ENCODE assay signal across 1 cellular context in the genomic region with DNA sequence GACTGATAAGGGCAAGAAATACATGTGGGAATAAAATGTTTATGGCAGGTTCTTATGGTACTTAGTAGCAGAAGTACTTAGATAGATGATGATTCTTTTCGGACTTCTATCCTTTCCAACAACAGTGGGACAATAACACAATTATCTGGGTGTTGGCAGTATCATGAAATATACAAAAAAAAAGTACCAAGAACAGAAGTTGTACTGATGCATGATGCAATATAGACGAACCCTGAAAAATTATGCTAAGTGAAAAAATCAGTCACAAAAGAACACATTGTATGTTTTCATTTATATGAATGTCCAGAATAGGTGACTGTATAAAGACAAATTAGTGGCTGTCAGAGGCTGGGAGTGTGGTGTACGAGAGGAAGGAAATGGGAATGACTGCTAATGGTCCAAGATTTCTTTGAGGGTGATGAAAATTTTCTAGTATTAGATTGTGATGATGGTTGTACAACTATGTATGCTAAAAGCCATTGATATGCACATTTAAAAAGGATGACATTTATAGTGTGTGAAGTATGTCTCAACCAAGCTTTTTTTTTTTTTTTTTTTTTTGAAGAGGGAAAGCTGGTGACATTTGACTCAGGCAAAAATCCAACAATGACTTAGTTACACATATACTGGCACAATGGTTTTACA.
TF ChIP-seq lines count a peak whose summit lies in the region.

No MANE protein-coding gene starts in this region.

TF ChIP-seq in HepG2, 621 proteins besides CTCF, POLR2A, EP300 and RAD21:
- TF ChIP-seq SNRNP70 (IDR thresholded peaks at IDR 0.05; ENCODE audit: low read depth, low read length) = no peak
- TF ChIP-seq ATF7 (IDR thresholded peaks at IDR 0.05) = peak; percentile 30; the same call in 1 of the 2 replicates
- no peak for TF ChIP-seq ATF7 (CRISPR knock-in tag; IDR thresholded peaks at IDR 0.05)
- no peak for TF ChIP-seq ZNF263 (CRISPR knock-in tag; IDR thresholded peaks at IDR 0.05)
